In the genomic region with DNA sequence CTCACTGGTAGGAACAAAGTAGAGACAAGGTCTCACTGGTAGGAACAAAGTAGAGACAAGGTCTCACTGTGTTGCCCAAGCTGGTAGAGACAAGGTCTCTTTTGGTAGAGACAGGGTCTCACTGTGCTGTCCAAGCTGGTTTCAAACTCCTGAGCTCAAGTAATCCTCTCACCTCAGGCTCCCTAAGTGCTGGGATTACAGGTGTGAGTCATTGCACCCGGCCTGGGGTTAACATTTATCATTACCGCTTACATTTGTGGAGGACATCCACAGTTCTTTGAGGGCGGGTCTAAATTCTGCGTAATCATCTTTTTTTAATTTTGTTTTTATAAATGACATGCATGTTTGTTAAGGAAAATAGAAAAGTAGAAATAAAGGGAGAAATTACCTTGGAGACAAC, we compare ENCODE assay signal across 17 cellular contexts. TPM values are rescaled to one million over a fixed set of nuclear protein-coding genes. Genes with fewer than 3 reads are reported as not detected.
DNase-seq lines count a peak whose midpoint lies in the region; ATAC-seq, FAIRE-seq and TF ChIP-seq lines count a peak whose summit lies in the region.
"Had no signal": no experiment of that assay in that cellular context is flagged by ENCODE, and none has a peak within 500 bp of the region (broad histone marks: within the 10 kb centered on the region; RNA-seq: fewer than 3 reads in every experiment).

No MANE protein-coding gene starts in this region.

- no peak overlapping the region for H3K9ac ChIP-seq in HepG2 (ENCODE audit: insufficient read depth, low read depth, low read length)
- H3K9ac ChIP-seq: BLaER1 had no signal

- no peak for FAIRE-seq in HepG2 (lab: Jason Lieb, UNC)
- FAIRE-seq: GM12878 had no signal

- peaks cover 7% of the 10 kb centered on the region; the same call in 1 of the 2 replicates for H4K20me1 ChIP-seq in HepG2 (ENCODE audit: insufficient read depth, low read length)

- H3K27ac ChIP-seq in breast epithelium (no peak overlapping the region), HepG2 (ENCODE audit: extremely low read length, insufficient read depth, low read length) (no peak overlapping the region)
- H3K27ac ChIP-seq: BLaER1 had no signal

- TF ChIP-seq POLR2A in breast epithelium (IDR thresholded peaks at IDR 0.05) (no peak), HepG2 (IDR thresholded peaks at IDR 0.05; ENCODE audit: insufficient read depth in 1 of 2, low read depth in 2 of 2, low read length in 2 of 2) (no peak)

- DNase-seq in MCF 10A (ENCODE audit: unreplicated experiment) (peak; percentile 38), breast epithelium (ENCODE audit: low spot score in 2 of 2) (no peak), epithelial cell of esophagus (ENCODE audit: low read depth) (peak; percentile 19), HepG2 (ENCODE audit: low spot score) (no peak), chondrocyte (ENCODE audit: low spot score) (no peak), Kasumi-1 (lab: John Stamatoyannopoulos, UW) (no peak)
- no peak for DNase-seq in activated CD4-positive, alpha-beta T cell treated with anti-CD3 and anti-CD28 coated beads, Interleukin-2, amount 50 U/mL, for 4 hours
- DNase-seq: 8988T; CD4-positive, alpha-beta memory T cell; DMS153; DND-41; EL; GOT3; H7 had no signal

- H3K4me3 Mint-ChIP-seq in MCF 10A (ENCODE audit: unreplicated experiment) (no peak overlapping the region), chondrocyte (ENCODE audit: unreplicated experiment) (no peak overlapping the region)
- H3K4me3 Mint-ChIP-seq: CD14-positive monocyte had no signal

- H3K4me3 ChIP-seq in breast epithelium = no peak overlapping the region
- H3K4me3 ChIP-seq in epithelial cell of esophagus (ENCODE audit: low read length) = no peak overlapping the region
- H3K4me3 ChIP-seq in HepG2 (replicated peaks in 1 of 3; ENCODE audit: insufficient read depth in 1 of 3, low read depth in 2 of 3, low read length in 3 of 3) = no peak overlapping the region
- H3K4me3 ChIP-seq: BLaER1, GM12878 had no signal

- no peak overlapping the region for H3K27ac Mint-ChIP-seq in MCF 10A (ENCODE audit: low read depth, unreplicated experiment)
- H3K27ac Mint-ChIP-seq in chondrocyte (ENCODE audit: unreplicated experiment) = no peak overlapping the region
- H3K27ac Mint-ChIP-seq: CD4-positive, alpha-beta memory T cell had no signal

- WGBS in HepG2 (ENCODE audit: low lambda C conversion rate) = 86% methylated on average over 4 of the region's 4 CpGs

- in situ Hi-C loops in HepG2 (cut with HindIII; ENCODE audit: extremely low pct_ligation_motif_present, low pct_unique_long_range_greater_than_20kb) = no loop called here

- H3K36me3 Mint-ChIP-seq in MCF 10A (ENCODE audit: insufficient read depth, unreplicated experiment) = no peaks in the 10 kb centered on the region
- peaks cover 2% of the 10 kb centered on the region for H3K36me3 Mint-ChIP-seq in chondrocyte (ENCODE audit: low read depth)

- ATAC-seq in HepG2 = no peak
- ATAC-seq: GM12878 had no signal

- H3K27me3 ChIP-seq in breast epithelium = no peaks in the 10 kb centered on the region
- H3K27me3 ChIP-seq in HepG2 (ENCODE audit: control insufficient read depth in 1 of 2, insufficient read depth in 2 of 2, low read length in 2 of 2) = no peaks in the 10 kb centered on the region
- H3K27me3 ChIP-seq: BLaER1 had no signal

- H2AFZ ChIP-seq in HepG2 (ENCODE audit: low read length) = no peak overlapping the region

- H3K4me1 Mint-ChIP-seq in MCF 10A (ENCODE audit: insufficient read depth, unreplicated experiment) (peaks cover 5% of the 10 kb centered on the region), chondrocyte (ENCODE audit: low read depth) (peaks cover 29% of the 10 kb centered on the region)

- no TSS peak for BruUV-seq in MCF 10A (replicated peaks; lab: Mats Ljungman, UMichigan)
- no TSS peak for BruUV-seq in HepG2 (replicated peaks; lab: Mats Ljungman, UMichigan)

- no peak for TF ChIP-seq CTCF in MCF 10A (IDR thresholded peaks at IDR 0.05; ENCODE audit: unreplicated experiment)
- no peak for TF ChIP-seq CTCF in breast epithelium (IDR thresholded peaks at IDR 0.05)
- no peak for TF ChIP-seq CTCF in epithelial cell of esophagus (IDR thresholded peaks at IDR 0.05; ENCODE audit: insufficient read depth, low read depth, low read length, missing control alignments)
- no peak for TF ChIP-seq CTCF in HepG2 (CRISPR knock-in tag; IDR thresholded peaks at IDR 0.05)
- TF ChIP-seq CTCF in chondrocyte (IDR thresholded peaks at IDR 0.05) = no peak

- CTCF ChIA-PET in MCF 10A (lab: Yijun Ruan, JAX) = interaction anchor here (0.6 to 0.7 kb wide), 2 partner anchors 28 to 526 kb away, joined by 3 to 7 read pairs; no protein-coding TSS in a partner anchor
- CTCF ChIA-PET in HepG2 (lab: Yijun Ruan, JAX; ENCODE audit: low intra/inter-chr PET ratio, low total read pairs) = no interaction called here

- peaks cover 59% of the 10 kb centered on the region for H3K79me2 ChIP-seq in HepG2 (ENCODE audit: insufficient read depth, low read length)

- no peak overlapping the region for H3K4me2 ChIP-seq in HepG2 (ENCODE audit: low read depth, low read length)
- H3K4me2 ChIP-seq: BLaER1 had no signal

- H3K4me1 ChIP-seq in breast epithelium (no peaks in the 10 kb centered on the region), HepG2 (ENCODE audit: insufficient read depth, low read length) (peaks cover 14% of the 10 kb centered on the region)
- H3K4me1 ChIP-seq: BLaER1 had no signal

- intact Hi-C loops in MCF 10A (cut with micrococcal nuclease) = no loop called here
- intact Hi-C loops in breast epithelium (cut with DNase I; ENCODE audit: low total_unique reads) = no loop called here
- intact Hi-C loops in HepG2 (cut with micrococcal nuclease; ENCODE audit: unreplicated experiment) = no loop called here

- no peak for TF ChIP-seq RAD21 in HepG2 (CRISPR knock-in tag; IDR thresholded peaks at IDR 0.05)

- no peaks in the 10 kb centered on the region for H3K27me3 Mint-ChIP-seq in MCF 10A (ENCODE audit: insufficient read depth, unreplicated experiment)
- no peaks in the 10 kb centered on the region for H3K27me3 Mint-ChIP-seq in chondrocyte (ENCODE audit: low read depth)
- H3K27me3 Mint-ChIP-seq: CD4-positive, alpha-beta memory T cell had no signal

- no peak for TF ChIP-seq EP300 in HepG2 (IDR thresholded peaks at IDR 0.05; ENCODE audit: low read depth in 2 of 2, low read length in 2 of 2)
- no peak for TF ChIP-seq EP300 in HepG2 (CRISPR knock-in tag; IDR thresholded peaks at IDR 0.05; ENCODE audit: borderline replicate concordance)

- H3K36me3 ChIP-seq in breast epithelium (no peaks in the 10 kb centered on the region), HepG2 (replicated peaks in 1 of 2; ENCODE audit: control insufficient read depth in 1 of 2, insufficient read depth in 2 of 2, low read length in 2 of 2) (no peaks in the 10 kb centered on the region)

- H3K9me3 Mint-ChIP-seq in MCF 10A (ENCODE audit: unreplicated experiment) (no peaks in the 10 kb centered on the region), chondrocyte (ENCODE audit: low read depth) (peaks cover 13% of the 10 kb centered on the region)

- POLR2A ChIA-PET in MCF 10A (lab: Yijun Ruan, JAX) = no interaction called here
- POLR2A ChIA-PET in HepG2 (lab: Yijun Ruan, JAX) = no interaction called here

- no peaks in the 10 kb centered on the region for H3K9me3 ChIP-seq in breast epithelium
- no peaks in the 10 kb centered on the region for H3K9me3 ChIP-seq in HepG2 (ENCODE audit: low read length)

TF ChIP-seq in HepG2, 621 proteins besides CTCF, POLR2A, EP300 and RAD21:
- TF ChIP-seq ZNF773 (CRISPR knock-in tag; IDR thresholded peaks at IDR 0.05; ENCODE audit: borderline replicate concordance) (no peak), ZNF879 (CRISPR knock-in tag; IDR thresholded peaks at IDR 0.05) (no peak), RXRA (CRISPR knock-in tag; IDR thresholded peaks at IDR 0.05) (no peak), TMF1 (CRISPR knock-in tag; IDR thresholded peaks at IDR 0.05; ENCODE audit: low read depth) (no peak), ZNF121 (CRISPR knock-in tag; IDR thresholded peaks at IDR 0.05) (0 out of 2 replicates have a peak, but pooled peaks have one; percentile 29), ZNF619 (CRISPR knock-in tag; IDR thresholded peaks at IDR 0.05) (no peak)
TF ChIP-seq in HepG2: peak in this region for 1.

RNA-seq across cellular contexts. Expression of a gene that starts 12.0 kb away (rescaled TPM):
- 6.3 and 6.4 TPM in 2 replicates for total RNA-seq in MCF 10A (2022)
- 10 to 100 TPM; 13.1 to 15.8 (median 13.4) TPM for total RNA-seq in breast epithelium
- total RNA-seq in HepG2 (2016; rRNA removed; fragmentation: Illumina TruSeq; extraction: Trizol) = 8.1 and 8.6 TPM in 2 replicates
- 1.9 TPM in 2 replicates for total RNA-seq in HepG2 (2016; cell fraction: cytosol; rRNA removed; fragmentation: Illumina TruSeq; extraction: Trizol; ENCODE audit: low read depth)
- 7.8 and 10.1 TPM in 2 replicates for total RNA-seq in HepG2 (2016; cell fraction: insoluble cytoplasmic fraction; rRNA removed; fragmentation: Illumina TruSeq; extraction: Trizol)
- 6.8 and 7.0 TPM in 2 replicates for total RNA-seq in HepG2 (2016; cell fraction: membrane; rRNA removed; fragmentation: Illumina TruSeq; extraction: Trizol)
- 5.2 and 6.3 TPM in 2 replicates for total RNA-seq in HepG2 (2016; cell fraction: nucleus; rRNA removed; fragmentation: Illumina TruSeq; extraction: Trizol)
- polyA plus RNA-seq in HepG2 (2011; rRNA removed) = 6.3 and 7.6 TPM in 2 replicates
- polyA plus RNA-seq in HepG2 (2011; cell fraction: cytosol; rRNA removed) = 4.8 and 5.2 TPM in 2 replicates
- 4.7 and 4.9 TPM in 2 replicates for polyA plus RNA-seq in HepG2 (2011; cell fraction: nucleus; rRNA removed)
- polyA plus RNA-seq in HepG2 (2012) = 5.0 and 6.3 TPM in 2 replicates
- polyA plus RNA-seq in HepG2 (2016; cell fraction: cytosol; fragmentation: Illumina TruSeq; extraction: Trizol; ENCODE audit: low read depth) = 0.71 and 0.95 TPM in 2 replicates
- 7.8 and 8.4 TPM in 2 replicates for polyA plus RNA-seq in HepG2 (2016; cell fraction: insoluble cytoplasmic fraction; fragmentation: Illumina TruSeq; extraction: Trizol; ENCODE audit: low read depth)
- polyA plus RNA-seq in HepG2 (2016; cell fraction: membrane; fragmentation: Illumina TruSeq; extraction: Trizol; ENCODE audit: low read depth) = 3.5 and 3.7 TPM in 2 replicates
- polyA plus RNA-seq in HepG2 (2016; cell fraction: nucleus; fragmentation: Illumina TruSeq; extraction: Trizol; ENCODE audit: insufficient read depth, low read depth) = 6.9 and 7.7 TPM in 2 replicates
- polyA minus RNA-seq in HepG2 (2011; rRNA and poly(A)+ RNA removed; ENCODE audit: low replicate concordance) = 4.0 and 13.6 TPM in 2 replicates
- 9.8 TPM in 2 replicates for polyA minus RNA-seq in HepG2 (2011; cell fraction: cytosol; rRNA and poly(A)+ RNA removed)
- polyA minus RNA-seq in HepG2 (2011; cell fraction: nucleus; rRNA and poly(A)+ RNA removed) = 9.0 and 9.3 TPM in 2 replicates
- total RNA-seq in chondrocyte = 12.4 to 14.2 TPM (median 13.8 TPM) in 3 replicates

Comparison
In these comparisons a context has a peak if more than half of its experiments do, and no peak if none do; other contexts are left out.
1. DNase-seq: peak in MCF 10A (single experiment) and epithelial cell of esophagus (single experiment); none in breast epithelium (0 of 2), HepG2 (single experiment), chondrocyte (single experiment), activated CD4-positive, alpha-beta T cell treated with anti-CD3 and anti-CD28 coated beads, Interleukin-2, amount 50 U/mL, for 4 hours (0 of 2) and Kasumi-1 (0 of 2).